In the genomic region with DNA sequence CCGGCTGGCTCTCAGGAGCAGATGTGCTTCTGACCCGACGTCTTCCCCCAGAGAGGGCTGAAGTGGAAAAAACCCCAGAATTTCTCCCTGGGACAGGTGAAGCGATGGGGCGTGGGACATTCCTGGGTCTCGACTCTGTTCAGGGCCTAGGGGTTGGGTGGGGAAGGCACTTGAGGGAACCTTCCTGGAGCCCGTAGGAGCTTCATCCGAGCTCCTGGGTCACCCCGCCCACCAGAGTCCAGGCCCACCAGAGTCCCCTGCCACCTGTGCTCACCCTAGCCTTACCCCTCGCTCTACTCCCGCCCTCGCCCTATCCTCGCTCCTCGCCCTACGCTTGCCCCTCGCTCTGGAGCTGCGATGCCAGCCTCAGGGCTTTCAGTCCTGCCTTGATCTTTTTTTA, we compare ENCODE assay signal across 2 cellular contexts.
A peak's percentile ranks its signal among the peaks of the same experiment; 100 is the strongest.
TF ChIP-seq lines count a peak whose summit lies in the region.

No MANE protein-coding gene starts in this region.

TF ChIP-seq in K562, 482 proteins besides CTCF, POLR2A, EP300 and RAD21:
- TF ChIP-seq WHSC1 (IDR thresholded peaks at IDR 0.05; ENCODE audit: low read length) (no peak), SMARCC2 (IDR thresholded peaks at IDR 0.05; ENCODE audit: low read depth) (no peak), SAFB2 (IDR thresholded peaks at IDR 0.05; ENCODE audit: borderline replicate concordance, low read depth, low read length, severe bottlenecking) (no peak), ZNF507 (tag; conservative IDR thresholded peaks at IDR 0.05) (no peak), FOXA1 (IDR thresholded peaks at IDR 0.05; ENCODE audit: borderline replicate concordance) (no peak), ZNF644 (tag; IDR thresholded peaks at IDR 0.05; ENCODE audit: low read depth) (no peak), ZNF324 (CRISPR knock-in tag; IDR thresholded peaks at IDR 0.05) (no peak), POLR2G (IDR thresholded peaks at IDR 0.05; ENCODE audit: low read depth, low read length) (peak; percentile 37; the same call in 1 of the 2 replicates)

TF ChIP-seq in SK-N-SH, 30 proteins besides CTCF, POLR2A, EP300 and RAD21:
- no peak for TF ChIP-seq FOSL2 (IDR thresholded peaks at IDR 0.05; ENCODE audit: borderline replicate concordance, low read depth)
